15 cellular contexts compared by ENCODE assay signal in genomic region chr14:102927346-102927877, GRCh38. TPM values are rescaled to one million over a fixed set of nuclear protein-coding genes. Genes with fewer than 3 reads are reported as not detected.
DNase-seq lines count a peak whose midpoint lies in the region; TF ChIP-seq lines count a peak whose summit lies in the region.
"Had no signal": no experiment of that assay in that cellular context is flagged by ENCODE, and none has a peak within 500 bp of the region (broad histone marks: within the 10 kb centered on the region; RNA-seq: fewer than 3 reads in every experiment).

No MANE protein-coding gene starts in this region.

- H3K4me2 ChIP-seq in OCI-LY1 (ENCODE audit: low read length), result peak overlapping the region; percentile 57; the same call in 1 of the 2 replicates

- H3F3A ChIP-seq in OCI-LY1 (ENCODE audit: insufficient read depth, low read length), result no peaks in the 10 kb centered on the region

- no peaks in the 10 kb centered on the region for H3K36me3 Mint-ChIP-seq in progenitor cell of endocrine pancreas (ENCODE audit: insufficient read depth)
- peaks cover 0 to 2% of the 10 kb centered on the region in 2 donors for H3K36me3 Mint-ChIP-seq in CD14-positive monocyte
- no peaks in the 10 kb centered on the region for H3K36me3 Mint-ChIP-seq in activated naive CD4-positive, alpha-beta T cell treated with anti-CD3 and anti-CD28 coated beads, Interleukin-2, amount 10 ng/mL, durations not matched to agents 7 days and 5 days

- H3K4me1 Mint-ChIP-seq in progenitor cell of endocrine pancreas (ENCODE audit: low read depth) (peaks cover 2% of the 10 kb centered on the region), CD14-positive monocyte (peaks cover 19% of the 10 kb centered on the region)
- H3K4me1 Mint-ChIP-seq in activated naive CD4-positive, alpha-beta T cell treated with anti-CD3 and anti-CD28 coated beads, Interleukin-2, amount 10 ng/mL, durations not matched to agents 7 days and 5 days, result peaks cover 9% of the 10 kb centered on the region

- DNase-seq in COLO668 (lab: John Stamatoyannopoulos, UW; ENCODE audit: unreplicated experiment) (peak; percentile 35), progenitor cell of endocrine pancreas (ENCODE audit: low spot score, unreplicated experiment) (no peak), CD14-positive monocyte (ENCODE audit: low spot score) (no peak), NOMO-1 (lab: John Stamatoyannopoulos, UW; ENCODE audit: unreplicated experiment in 2 of 2) (no peak), NCI-H1105 treated with DMSO at 0.1 percent for 48 hours (lab: John Stamatoyannopoulos, UW) (no peak)
- no peak for DNase-seq in activated naive CD4-positive, alpha-beta T cell treated with anti-CD3 and anti-CD28 coated beads, Interleukin-2, amount 10 ng/mL, durations not matched to agents 7 days and 5 days
- DNase-seq: C1 segment of cervical spinal cord, head of caudate nucleus, NCI-H2029, occipital lobe, uterus had no signal

- H3K9me3 ChIP-seq in OCI-LY1 (ENCODE audit: low read length), result no peaks in the 10 kb centered on the region
- H3K9me3 ChIP-seq in iPS-18a (ENCODE audit: control insufficient read depth, low read depth, low read length), result no peaks in the 10 kb centered on the region
- H3K9me3 ChIP-seq: uterus had no signal

- H3K9me3 Mint-ChIP-seq in progenitor cell of endocrine pancreas (ENCODE audit: low read depth), result no peaks in the 10 kb centered on the region
- H3K9me3 Mint-ChIP-seq in CD14-positive monocyte, result peaks cover 0 to 15% (median 4%) of the 10 kb centered on the region in 7 donors
- H3K9me3 Mint-ChIP-seq in activated naive CD4-positive, alpha-beta T cell treated with anti-CD3 and anti-CD28 coated beads, Interleukin-2, amount 10 ng/mL, durations not matched to agents 7 days and 5 days, result no peaks in the 10 kb centered on the region

- H3K4me3 ChIP-seq in OCI-LY1 (ENCODE audit: low read depth, low read length, poor library complexity, severe bottlenecking) (peak overlapping the region; percentile 52), iPS-18a (ENCODE audit: low read length) (peak overlapping the region; percentile 77)

- H2AFZ ChIP-seq in OCI-LY1 (ENCODE audit: low read length), result no peak overlapping the region

- H3K27ac ChIP-seq in OCI-LY1 (ENCODE audit: low read depth, low read length, poor library complexity, severe bottlenecking) (no peak overlapping the region), iPS-18a (ENCODE audit: low read length) (no peak overlapping the region)
- H3K27ac ChIP-seq: coronary artery, uterus had no signal

- CTCF ChIA-PET in activated naive CD4-positive, alpha-beta T cell treated with anti-CD3 and anti-CD28 coated beads, Interleukin-2, amount 10 ng/mL, durations not matched to agents 7 days and 5 days (lab: Charles Lee), result no interaction called here

- H3K9me2 ChIP-seq in OCI-LY1 (ENCODE audit: low read depth, low read length), result no peaks in the 10 kb centered on the region

- peaks cover 46% of the 10 kb centered on the region for H3K4me1 ChIP-seq in OCI-LY1 (ENCODE audit: insufficient read depth, low read length, severe bottlenecking)
- H3K4me1 ChIP-seq in iPS-18a (ENCODE audit: control insufficient read depth, low read depth, low read length), result peaks cover 10% of the 10 kb centered on the region

- H3K27ac Mint-ChIP-seq in progenitor cell of endocrine pancreas (no peak overlapping the region), CD14-positive monocyte (peak overlapping the region in 1 of 7 donors; percentile 68)
- H3K27ac Mint-ChIP-seq in activated naive CD4-positive, alpha-beta T cell treated with anti-CD3 and anti-CD28 coated beads, Interleukin-2, amount 10 ng/mL, durations not matched to agents 7 days and 5 days, result no peak overlapping the region

- no peaks in the 10 kb centered on the region for H4K20me1 ChIP-seq in OCI-LY1 (ENCODE audit: insufficient read depth, low read length)

- intact Hi-C loops in CD14-positive monocyte (cut with micrococcal nuclease), result no loop called here

- H3K27me3 ChIP-seq in OCI-LY1 (ENCODE audit: insufficient read depth, low read length) (no peaks in the 10 kb centered on the region), iPS-18a (ENCODE audit: control insufficient read depth, insufficient read depth, low read length) (peaks cover 93% of the 10 kb centered on the region)

- no peak for TF ChIP-seq CTCF in OCI-LY1 (IDR thresholded peaks at IDR 0.05; ENCODE audit: low read length)
- TF ChIP-seq CTCF in progenitor cell of endocrine pancreas (IDR thresholded peaks at IDR 0.05; ENCODE audit: unreplicated experiment), result no peak
- TF ChIP-seq CTCF in CD14-positive monocyte (IDR thresholded peaks at IDR 0.05), result no peak

- H3K4me3 Mint-ChIP-seq in progenitor cell of endocrine pancreas (ENCODE audit: low read depth), result peak overlapping the region; percentile 57
- peak overlapping the region in 1 of 2 donors; percentile 92 for H3K4me3 Mint-ChIP-seq in CD14-positive monocyte
- no peak overlapping the region for H3K4me3 Mint-ChIP-seq in activated naive CD4-positive, alpha-beta T cell treated with anti-CD3 and anti-CD28 coated beads, Interleukin-2, amount 10 ng/mL, durations not matched to agents 7 days and 5 days

- H3K79me2 ChIP-seq in OCI-LY1 (ENCODE audit: insufficient read depth, low read length), result no peaks in the 10 kb centered on the region

- H3K27me3 Mint-ChIP-seq in progenitor cell of endocrine pancreas, result peaks cover 21% of the 10 kb centered on the region
- H3K27me3 Mint-ChIP-seq in CD14-positive monocyte (ENCODE audit: low read depth in 3 of 3), result peaks cover 52 to 75% (median 67%) of the 10 kb centered on the region in 3 donors
- H3K27me3 Mint-ChIP-seq in activated naive CD4-positive, alpha-beta T cell treated with anti-CD3 and anti-CD28 coated beads, Interleukin-2, amount 10 ng/mL, durations not matched to agents 7 days and 5 days, result peaks cover 22% of the 10 kb centered on the region

- H3K36me3 ChIP-seq in OCI-LY1 (ENCODE audit: insufficient read depth, low read length) (no peaks in the 10 kb centered on the region), iPS-18a (ENCODE audit: control insufficient read depth, low read depth, low read length) (no peaks in the 10 kb centered on the region)
- H3K36me3 ChIP-seq: uterus had no signal

- no peak overlapping the region for H3K9ac ChIP-seq in OCI-LY1 (ENCODE audit: low read length)
- H3K9ac ChIP-seq in iPS-18a (ENCODE audit: low read length), result no peak overlapping the region

RNA-seq across cellular contexts. Expression of gene AMN, which starts 4.9 kb away (rescaled TPM):
- 2.5 and 3.0 TPM in 2 replicates for total RNA-seq in progenitor cell of endocrine pancreas
- not detected for polyA plus RNA-seq in CD14-positive monocyte
- total RNA-seq: HT1080, occipital lobe had no signal
